19 cellular contexts compared by ENCODE assay signal in genomic region chr3:154129625-154130024, GRCh38. TPM values are rescaled to one million over a fixed set of nuclear protein-coding genes. Genes with fewer than 3 reads are reported as not detected.
DNase-seq lines count a peak whose midpoint lies in the region; ATAC-seq and TF ChIP-seq lines count a peak whose summit lies in the region.
"Had no signal": no experiment of that assay in that cellular context is flagged by ENCODE, and none has a peak within 500 bp of the region (broad histone marks: within the 10 kb centered on the region; RNA-seq: fewer than 3 reads in every experiment).

No MANE protein-coding gene starts in this region.

- WGBS in right lobe of liver (ENCODE audit: insufficient coverage, low coverage, low lambda C conversion rate, missing lambda C conversion rate), result 25% methylated on average over 4 of the region's 4 CpGs
- 59 to 65% methylated on average over 4 of the region's 4 CpGs for WGBS in tibial nerve, 2 donors

- peaks cover 0 to 74% (median 18%) of the 10 kb centered on the region in 4 donors for H3K4me1 ChIP-seq in right lobe of liver
- peaks cover 0 to 41% (median 0%) of the 10 kb centered on the region in 4 donors for H3K4me1 ChIP-seq in tibial nerve

- peak; percentile 20 for DNase-seq in GM03348 (ENCODE audit: low spot score)
- peak; percentile 25 for DNase-seq in fibroblast of mammary gland (ENCODE audit: low read depth)
- DNase-seq in right lobe of liver, result no peak
- peak in 1 of 2 donors; percentile 17 for DNase-seq in tibial nerve (ENCODE audit: low spot score in 2 of 2)
- DNase-seq in NCI-H2029 (lab: John Stamatoyannopoulos, UW), result no peak
- DNase-seq in hepatic stellate cell (ENCODE audit: low spot score), result no peak
- no peak for DNase-seq in SHP77 treated with DMSO at 0.1 percent for 48 hours (lab: John Stamatoyannopoulos, UW)
- DNase-seq: CD8-positive, alpha-beta T cell; HFFc6; NCI-H1417; NCI-H187; NCI-H2227 treated with DMSO at 0.1 percent for 48 hours; NCI-H524; NCI-H82; OCI-M1; Right ventricle myocardium superior had no signal

- H3K4me3 ChIP-seq in fibroblast of mammary gland (ENCODE audit: control insufficient read depth, low read depth, low read length) (no peak overlapping the region), right lobe of liver (peak overlapping the region in 2 of 3 donors; percentile 12 to 13), tibial nerve (peak overlapping the region in 1 of 4 donors; percentile 1)
- H3K4me3 ChIP-seq: A549; BLaER1 treated with 17β-estradiol and CSF1 and Interleukin-3, amounts not matched to agents 10 nM and 100 nM had no signal

- H3K9me3 ChIP-seq in right lobe of liver (no peaks in the 10 kb centered on the region), tibial nerve (no peaks in the 10 kb centered on the region)
- H3K9me3 ChIP-seq: A549 had no signal

- H3K27ac ChIP-seq in right lobe of liver (peak overlapping the region; percentile 30 to 82 (median 80)), tibial nerve (peak overlapping the region in 3 of 4 donors; percentile 29 to 60 (median 46))
- H3K27ac ChIP-seq: A549; BLaER1 treated with 17β-estradiol and CSF1 and Interleukin-3, amounts not matched to agents 10 nM and 100 nM; KMS-11 had no signal

- TF ChIP-seq POLR2A in right lobe of liver (IDR thresholded peaks at IDR 0.05) (no peak), tibial nerve (IDR thresholded peaks at IDR 0.05) (no peak)

- H3K36me3 ChIP-seq in right lobe of liver (no peaks in the 10 kb centered on the region), tibial nerve (peaks cover 0 to 19% (median 0%) of the 10 kb centered on the region in 3 donors)
- H3K36me3 ChIP-seq: BLaER1 treated with 17β-estradiol and CSF1 and Interleukin-3, amounts not matched to agents 10 nM and 100 nM had no signal

- TF ChIP-seq EP300 in tibial nerve (IDR thresholded peaks at IDR 0.05), result peak in 1 of 2 donors; percentile 23

- ATAC-seq in right lobe of liver, result peak; percentile 59 to 82 (median 71)
- ATAC-seq: A549; CD8-positive, alpha-beta T cell had no signal

- TF ChIP-seq CTCF in fibroblast of mammary gland (conservative IDR thresholded peaks at IDR 0.05; ENCODE audit: control insufficient read depth, insufficient read depth, low read depth, low read length) (no peak), right lobe of liver (IDR thresholded peaks at IDR 0.05) (no peak), tibial nerve (IDR thresholded peaks at IDR 0.05) (no peak)

- H3K27me3 ChIP-seq in right lobe of liver (no peaks in the 10 kb centered on the region), tibial nerve (no peaks in the 10 kb centered on the region)
- H3K27me3 ChIP-seq: BLaER1 treated with 17β-estradiol and CSF1 and Interleukin-3, amounts not matched to agents 10 nM and 100 nM had no signal

- intact Hi-C loops in right lobe of liver (cut with DNase I), result no loop called here

RNA-seq across cellular contexts. Expression of gene ARHGEF26, which starts 8.4 kb away (rescaled TPM):
- 10 to 100 TPM in 5 of 6 experiments, 1 to 10 TPM in 1; 8.7 to 42.3 (median 24.5) TPM for total RNA-seq in right lobe of liver
- total RNA-seq in tibial nerve, result 10 to 100 TPM; 44.7 to 82.8 (median 64.4) TPM

Comparison
In these comparisons a context has a peak if more than half of its experiments do, and no peak if none do; other contexts are left out.
1. DNase-seq: peak in GM03348 (single experiment) and fibroblast of mammary gland (single experiment); none in right lobe of liver (0 of 3), NCI-H2029 (single experiment), hepatic stellate cell (single experiment) and SHP77 treated with DMSO at 0.1 percent for 48 hours (single experiment).